ENCODE assay signal across 16 cellular contexts in the genomic region with DNA sequence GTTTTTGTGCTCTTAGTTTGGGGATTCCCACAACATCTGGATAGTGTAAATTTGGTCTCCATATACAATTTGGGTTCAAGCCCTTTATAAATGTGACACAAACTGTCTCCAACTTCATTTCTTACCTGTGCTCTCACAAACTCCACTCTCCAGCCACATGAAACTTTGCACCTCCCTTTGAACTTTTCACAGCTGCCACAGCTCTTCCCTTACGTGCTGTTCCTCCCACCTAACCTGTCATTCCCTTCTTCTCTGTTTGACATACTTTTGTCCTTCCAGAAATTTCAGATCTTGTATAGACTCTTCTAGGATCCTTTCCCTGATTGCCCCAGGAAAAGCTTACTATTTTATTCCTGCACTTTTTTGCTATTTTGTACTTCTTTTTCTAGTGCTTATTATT.
DNase-seq lines count a peak whose midpoint lies in the region; ATAC-seq and TF ChIP-seq lines count a peak whose summit lies in the region.
"Had no signal": no experiment of that assay in that cellular context is flagged by ENCODE, and none has a peak within 500 bp of the region (broad histone marks: within the 10 kb centered on the region; RNA-seq: fewer than 3 reads in every experiment).

No MANE protein-coding gene starts in this region.

- H3K36me3 ChIP-seq in GM23338 (ENCODE audit: insufficient read depth) (no peaks in the 10 kb centered on the region), SK-N-SH (replicated peaks in 1 of 2; ENCODE audit: control insufficient read depth in 1 of 2, insufficient read depth in 2 of 2, low read length in 1 of 2) (no peaks in the 10 kb centered on the region)
- H3K36me3 ChIP-seq: BLaER1 had no signal

- no peak for DNase-seq in GM23338 (ENCODE audit: low spot score)
- no peak for DNase-seq in WTC11 (ENCODE audit: low spot score)
- DNase-seq in mesothelial cell of epicardium (ENCODE audit: low spot score in 2 of 2, unreplicated experiment in 2 of 2) = no peak
- DNase-seq in SK-N-SH = no peak
- no peak for DNase-seq in HuH-7.5 (ENCODE audit: low spot score)
- DNase-seq in erythroblast (lab: John Stamatoyannopoulos, UW) = no peak
- DNase-seq: 8988T; CD4-positive, alpha-beta memory T cell; DMS153; DMS79; GDM1; H7 had no signal

- CTCF ChIA-PET in WTC11 (lab: Charles Lee) = interaction anchor here (0.9 kb wide), 1 partner anchor 48 kb away, joined by 4 read pairs; no protein-coding TSS in a partner anchor
- CTCF ChIA-PET in SK-N-SH (lab: Yijun Ruan, JAX) = interaction anchor here (1.1 kb wide), 2 partner anchors 9 to 467 kb away, joined by 3 read pairs; no protein-coding TSS in a partner anchor

- H3K27ac ChIP-seq in GM23338 (ENCODE audit: low read depth) = no peak overlapping the region
- H3K27ac ChIP-seq in SK-N-SH (ENCODE audit: low read depth in 2 of 2, low read length in 1 of 2) = no peak overlapping the region
- H3K27ac ChIP-seq: BLaER1 had no signal

- H3F3A ChIP-seq in GM23338 (replicated peaks; ENCODE audit: low read depth) = no peaks in the 10 kb centered on the region
- H3F3A ChIP-seq in SK-N-SH (replicated peaks; ENCODE audit: insufficient read depth) = no peaks in the 10 kb centered on the region

- TF ChIP-seq CTCF in GM23338 (conservative IDR thresholded peaks at IDR 0.05; ENCODE audit: low read depth in 2 of 2) (no peak), WTC11 (IDR thresholded peaks at IDR 0.05) (no peak), mesothelial cell of epicardium (IDR thresholded peaks at IDR 0.05; ENCODE audit: unreplicated experiment) (no peak), SK-N-SH (IDR thresholded peaks at IDR 0.05) (no peak)

- H3K27me3 Mint-ChIP-seq in GM23338 (ENCODE audit: insufficient read depth, low read depth, poor library complexity) (peaks cover 2% of the 10 kb centered on the region), WTC11 (ENCODE audit: low read depth) (no peaks in the 10 kb centered on the region), mesothelial cell of epicardium (ENCODE audit: low read depth) (no peaks in the 10 kb centered on the region)

- no peak overlapping the region for H3K9ac ChIP-seq in SK-N-SH
- H3K9ac ChIP-seq: BLaER1 had no signal

- H3K9me2 ChIP-seq in GM23338 (ENCODE audit: insufficient read depth) (no peaks in the 10 kb centered on the region), SK-N-SH (no peaks in the 10 kb centered on the region)

- peaks cover 13% of the 10 kb centered on the region for H3K4me1 Mint-ChIP-seq in GM23338
- H3K4me1 Mint-ChIP-seq in WTC11 = peaks cover 5% of the 10 kb centered on the region; the same call in 1 of the 2 replicates
- peaks cover 29% of the 10 kb centered on the region for H3K4me1 Mint-ChIP-seq in mesothelial cell of epicardium
- H3K4me1 Mint-ChIP-seq: CD14-positive monocyte had no signal

- TF ChIP-seq EP300 in SK-N-SH (IDR thresholded peaks at IDR 0.05; ENCODE audit: borderline replicate concordance in 1 of 2, low read depth in 1 of 2, low read length in 1 of 2) = no peak

- ATAC-seq in GM23338 = no peak
- ATAC-seq in WTC11 = no peak
- ATAC-seq in HG02938 (IDR thresholded peaks at IDR 0.05; ENCODE audit: unreplicated experiment) = no peak
- ATAC-seq: HCT116 had no signal

- no peaks in the 10 kb centered on the region for H3K36me3 Mint-ChIP-seq in GM23338 (ENCODE audit: low read depth)
- no peaks in the 10 kb centered on the region for H3K36me3 Mint-ChIP-seq in WTC11
- no peaks in the 10 kb centered on the region for H3K36me3 Mint-ChIP-seq in mesothelial cell of epicardium
- H3K36me3 Mint-ChIP-seq: CD14-positive monocyte; CD4-positive, alpha-beta memory T cell had no signal

- no peak for TF ChIP-seq RAD21 in SK-N-SH (IDR thresholded peaks at IDR 0.05; ENCODE audit: low read length)

- H2AFZ ChIP-seq in GM23338 (peak overlapping the region; percentile 67; the same call in 1 of the 2 replicates), SK-N-SH (ENCODE audit: low read depth) (no peak overlapping the region)

- H4K20me1 ChIP-seq in GM23338 (replicated peaks; ENCODE audit: insufficient read depth) (no peaks in the 10 kb centered on the region), SK-N-SH (ENCODE audit: insufficient read depth) (no peaks in the 10 kb centered on the region)
- H4K20me1 ChIP-seq: BLaER1 had no signal

- H3K27ac Mint-ChIP-seq in GM23338 = peak overlapping the region; percentile 3; the same call in 1 of the 2 replicates
- H3K27ac Mint-ChIP-seq in WTC11 = peak overlapping the region; percentile 17; the same call in 1 of the 2 replicates
- H3K27ac Mint-ChIP-seq in mesothelial cell of epicardium = peak overlapping the region; percentile 31
- H3K27ac Mint-ChIP-seq: CD14-positive monocyte had no signal

- H3K9me3 Mint-ChIP-seq in GM23338 (no peaks in the 10 kb centered on the region), WTC11 (no peaks in the 10 kb centered on the region), mesothelial cell of epicardium (no peaks in the 10 kb centered on the region)
- H3K9me3 Mint-ChIP-seq: CD14-positive monocyte; CD4-positive, alpha-beta memory T cell had no signal

- H3K4me2 ChIP-seq in GM23338 = no peak overlapping the region
- H3K4me2 ChIP-seq in SK-N-SH = no peak overlapping the region
- H3K4me2 ChIP-seq: BLaER1 had no signal

- no peaks in the 10 kb centered on the region for H3K79me2 ChIP-seq in GM23338 (replicated peaks; ENCODE audit: insufficient read depth)
- H3K79me2 ChIP-seq in SK-N-SH (ENCODE audit: insufficient read depth) = no peaks in the 10 kb centered on the region

- H3K27me3 ChIP-seq in GM23338 (ENCODE audit: insufficient read depth) (no peaks in the 10 kb centered on the region), SK-N-SH (ENCODE audit: insufficient read depth) (no peaks in the 10 kb centered on the region)
- H3K27me3 ChIP-seq: BLaER1 had no signal

- H3K9me3 ChIP-seq in SK-N-SH = no peaks in the 10 kb centered on the region
- H3K9me3 ChIP-seq: BLaER1 had no signal

- H3K4me3 ChIP-seq in GM23338 (no peak overlapping the region), SK-N-SH (ENCODE audit: low read depth in 2 of 2, low read length in 1 of 2) (no peak overlapping the region)
- H3K4me3 ChIP-seq: BLaER1 had no signal

- H3K4me1 ChIP-seq in GM23338 (ENCODE audit: insufficient read depth) (0 out of 2 replicates have a peak, but pooled peaks cover 7% of the 10 kb centered on the region), SK-N-SH (ENCODE audit: control insufficient read depth in 1 of 2, insufficient read depth in 2 of 2, low read depth in 1 of 2, low read length in 1 of 2) (no peaks in the 10 kb centered on the region)
- H3K4me1 ChIP-seq: BLaER1 had no signal

- TF ChIP-seq POLR2A in erythroblast (IDR thresholded peaks at IDR 0.05; ENCODE audit: low read length) = no peak

- POLR2A ChIA-PET in WTC11 (lab: Charles Lee) = interaction anchor here (0.6 kb wide), 1 partner anchor 1753 kb away, joined by 5 read pairs; no protein-coding TSS in a partner anchor
- POLR2A ChIA-PET in SK-N-SH (lab: Yijun Ruan, JAX) = no interaction called here

- 47% methylated on average over 1 of the region's 1 CpG for WGBS in SK-N-SH (ENCODE audit: low lambda C conversion rate)

- H3K4me3 Mint-ChIP-seq in GM23338 (no peak overlapping the region), WTC11 (no peak overlapping the region), mesothelial cell of epicardium (no peak overlapping the region)
- H3K4me3 Mint-ChIP-seq: CD14-positive monocyte; CD4-positive, alpha-beta memory T cell had no signal

TF ChIP-seq in GM23338, 12 proteins besides CTCF, POLR2A, EP300 and RAD21 (continues in another document):
- TF ChIP-seq EZH2phosphoT487 (IDR thresholded peaks at IDR 0.05; ENCODE audit: unreplicated experiment) = no peak
- no peak for TF ChIP-seq NANOG (IDR thresholded peaks at IDR 0.05; ENCODE audit: borderline replicate concordance)

TF ChIP-seq in WTC11, 78 proteins besides CTCF, POLR2A, EP300 and RAD21 (continues in another document):
- TF ChIP-seq ZNF317 (CRISPR knock-in tag; IDR thresholded peaks at IDR 0.05; ENCODE audit: borderline replicate concordance, low read depth) (no peak), GTF2I (CRISPR knock-in tag; conservative IDR thresholded peaks at IDR 0.05) (no peak), ZNF416 (CRISPR knock-in tag; IDR thresholded peaks at IDR 0.05) (no peak)

TF ChIP-seq in SK-N-SH, 30 proteins besides CTCF, POLR2A, EP300 and RAD21 (continues in another document):
- TF ChIP-seq PBX3 (IDR thresholded peaks at IDR 0.05) = no peak
- TF ChIP-seq, protein P1, sequence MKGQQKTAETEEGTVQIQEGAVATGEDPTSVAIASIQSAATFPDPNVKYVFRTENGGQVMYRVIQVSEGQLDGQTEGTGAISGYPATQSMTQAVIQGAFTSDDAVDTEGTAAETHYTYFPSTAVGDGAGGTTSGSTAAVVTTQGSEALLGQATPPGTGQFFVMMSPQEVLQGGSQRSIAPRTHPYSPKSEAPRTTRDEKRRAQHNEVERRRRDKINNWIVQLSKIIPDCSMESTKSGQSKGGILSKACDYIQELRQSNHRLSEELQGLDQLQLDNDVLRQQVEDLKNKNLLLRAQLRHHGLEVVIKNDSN (IDR thresholded peaks at IDR 0.05; ENCODE audit: borderline replicate concordance, low read depth) = no peak
- no peak for TF ChIP-seq YY1 (IDR thresholded peaks at IDR 0.05; ENCODE audit: low read depth)
- no peak for TF ChIP-seq TCF12 (IDR thresholded peaks at IDR 0.05)
- TF ChIP-seq RFX5 (IDR thresholded peaks at IDR 0.05; ENCODE audit: low read length) = no peak
- no peak for TF ChIP-seq IRF3 (IDR thresholded peaks at IDR 0.05; ENCODE audit: low read depth, low read length)
- no peak for TF ChIP-seq FOSL2 (IDR thresholded peaks at IDR 0.05; ENCODE audit: borderline replicate concordance, low read depth)
- no peak for TF ChIP-seq MEF2A (IDR thresholded peaks at IDR 0.05; ENCODE audit: borderline replicate concordance, low read depth)
- TF ChIP-seq RCOR1 (IDR thresholded peaks at IDR 0.05; ENCODE audit: low read length) = no peak
- no peak for TF ChIP-seq ELF1 (IDR thresholded peaks at IDR 0.05)
